Comparison of ENCODE assay signal across 21 cellular contexts in the genomic region with DNA sequence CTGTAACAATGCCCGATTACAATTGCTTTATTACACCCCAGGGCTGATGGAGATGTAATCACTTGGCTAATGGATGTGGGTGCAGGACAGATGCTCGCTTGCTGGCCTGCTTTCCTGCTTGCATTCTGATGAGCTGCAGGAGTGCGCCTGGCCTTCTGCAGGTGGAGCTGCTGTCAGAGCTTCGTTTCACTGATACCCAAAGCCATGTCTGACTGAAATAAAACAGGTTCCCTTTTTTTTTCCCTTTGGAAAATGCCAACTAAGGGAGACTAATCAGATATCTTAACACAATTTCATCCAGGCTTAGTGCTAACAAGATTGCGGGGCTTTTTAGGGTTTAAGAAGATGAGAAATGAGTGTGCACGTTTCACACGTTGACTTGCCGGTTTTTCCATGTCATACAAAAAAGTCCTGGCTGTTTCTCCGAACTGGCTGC.
DNase-seq lines count a peak whose midpoint lies in the region; ATAC-seq, FAIRE-seq and TF ChIP-seq lines count a peak whose summit lies in the region.
"Had no signal": no experiment of that assay in that cellular context is flagged by ENCODE, and none has a peak within 500 bp of the region (broad histone marks: within the 10 kb centered on the region; RNA-seq: fewer than 3 reads in every experiment).

No MANE protein-coding gene starts in this region.

- H3K36me3 ChIP-seq in endodermal cell (ENCODE audit: control insufficient read depth, insufficient read depth, low read length) (peaks cover 34% of the 10 kb centered on the region), H7 (replicated peaks; ENCODE audit: control insufficient read depth, insufficient read depth, low read length) (no peaks in the 10 kb centered on the region; the same call in 1 of the 2 replicates)

- H3K4me1 ChIP-seq in endodermal cell (ENCODE audit: control insufficient read depth, insufficient read depth, low read length), result peaks cover 25% of the 10 kb centered on the region
- H3K4me1 ChIP-seq: HAP-1, psoas muscle, upper lobe of left lung had no signal

- DNase-seq in NCI-H2171 treated with DMSO at 0.1 percent for 48 hours (lab: John Stamatoyannopoulos, UW) (peak; percentile 14), NCI-H2171 (lab: John Stamatoyannopoulos, UW) (no peak), NCI-H82 (lab: John Stamatoyannopoulos, UW) (peak; percentile 97), endodermal cell (no peak), RCC 7860 (ENCODE audit: low spot score) (no peak), OCI-M1 (lab: John Stamatoyannopoulos, UW) (no peak), H7 (no peak)
- DNase-seq: 8988T; activated CD4-positive, alpha-beta T cell treated with anti-CD3 and anti-CD28 coated beads, Interleukin-2, amount 50 U/mL, for 1 hour; activated naive CD4-positive, alpha-beta T cell treated with anti-CD3 and anti-CD28 coated beads for 36 hours; CD8-positive, alpha-beta memory T cell; kidney glomerular epithelial cell; NCI-H1092 treated with DMSO at 0.1 percent for 48 hours; NCI-H2081; NCI-H510A treated with DMSO at 0.1 percent for 48 hours; psoas muscle; upper lobe of left lung had no signal

- no peak for ATAC-seq in stimulated activated memory B cell treated with anti-CD40 and anti-IgM and Interleukin-4, amounts not matched to agents 10 μg/mL and 1 μg/mL and 100 μg/mL, for 72 hours
- ATAC-seq: psoas muscle had no signal

- H3K9me3 ChIP-seq in endodermal cell (ENCODE audit: control insufficient read depth, low read length), result peaks cover 7% of the 10 kb centered on the region
- H3K9me3 ChIP-seq: HAP-1, neutrophil, psoas muscle, upper lobe of left lung had no signal

- no peak overlapping the region for H3K27ac Mint-ChIP-seq in endodermal cell
- peak overlapping the region; percentile 61 for H3K27ac Mint-ChIP-seq in stimulated activated memory B cell treated with anti-CD40 and anti-IgM and Interleukin-4, amounts not matched to agents 10 μg/mL and 1 μg/mL and 100 μg/mL, for 72 hours
- H3K27ac Mint-ChIP-seq: activated naive CD4-positive, alpha-beta T cell treated with anti-CD3 and anti-CD28 coated beads for 36 hours had no signal

- H3K27ac ChIP-seq in endodermal cell (ENCODE audit: low read depth, low read length), result peak overlapping the region; percentile 16
- H3K27ac ChIP-seq: neutrophil, psoas muscle, skin epidermis, upper lobe of left lung had no signal

- H3K27me3 Mint-ChIP-seq in endodermal cell (ENCODE audit: insufficient read depth), result no peaks in the 10 kb centered on the region
- H3K27me3 Mint-ChIP-seq in stimulated activated memory B cell treated with anti-CD40 and anti-IgM and Interleukin-4, amounts not matched to agents 10 μg/mL and 1 μg/mL and 100 μg/mL, for 72 hours, result no peaks in the 10 kb centered on the region
- H3K27me3 Mint-ChIP-seq: CD8-positive, alpha-beta memory T cell had no signal

- no peak for TF ChIP-seq CTCF in endodermal cell (conservative IDR thresholded peaks at IDR 0.05)

- no peaks in the 10 kb centered on the region for H3K27me3 ChIP-seq in endodermal cell (ENCODE audit: control insufficient read depth, insufficient read depth, low read length, poor library complexity, severe bottlenecking)
- no peaks in the 10 kb centered on the region for H3K27me3 ChIP-seq in H7 (ENCODE audit: control insufficient read depth, insufficient read depth, low read length)
- H3K27me3 ChIP-seq: neutrophil, upper lobe of left lung had no signal

- no peak for FAIRE-seq in RCC 7860 (lab: Jason Lieb, UNC)

- H3K9ac ChIP-seq in endodermal cell (ENCODE audit: extremely low read depth, low read length, poor library complexity, severe bottlenecking), result no peak overlapping the region

- H3K4me3 ChIP-seq in endodermal cell (ENCODE audit: low read length) (peak overlapping the region; percentile 27), H7 (ENCODE audit: insufficient read depth, low read depth, low read length) (no peak overlapping the region)
- H3K4me3 ChIP-seq: HAP-1, psoas muscle, skin epidermis, upper lobe of left lung had no signal

- H3K4me3 Mint-ChIP-seq in endodermal cell, result no peak overlapping the region
- no peak overlapping the region for H3K4me3 Mint-ChIP-seq in stimulated activated memory B cell treated with anti-CD40 and anti-IgM and Interleukin-4, amounts not matched to agents 10 μg/mL and 1 μg/mL and 100 μg/mL, for 72 hours
- H3K4me3 Mint-ChIP-seq: activated naive CD4-positive, alpha-beta T cell treated with anti-CD3 and anti-CD28 coated beads for 36 hours; CD8-positive, alpha-beta memory T cell had no signal

- 87 to 88% methylated on average over 8 to 9 of the region's 9 CpGs for WGBS in endodermal cell (ENCODE audit: insufficient coverage in 1 of 2, insufficient read length in 1 of 2), 2 experiments

- H3K4me1 Mint-ChIP-seq in endodermal cell, result peaks cover 56% of the 10 kb centered on the region
- peaks cover 57% of the 10 kb centered on the region for H3K4me1 Mint-ChIP-seq in stimulated activated memory B cell treated with anti-CD40 and anti-IgM and Interleukin-4, amounts not matched to agents 10 μg/mL and 1 μg/mL and 100 μg/mL, for 72 hours
- H3K4me1 Mint-ChIP-seq: CD8-positive, alpha-beta memory T cell had no signal

- H3K36me3 Mint-ChIP-seq in endodermal cell (ENCODE audit: low read depth), result peaks cover 15% of the 10 kb centered on the region
- H3K36me3 Mint-ChIP-seq in stimulated activated memory B cell treated with anti-CD40 and anti-IgM and Interleukin-4, amounts not matched to agents 10 μg/mL and 1 μg/mL and 100 μg/mL, for 72 hours, result peaks cover 54% of the 10 kb centered on the region

- peaks cover 8% of the 10 kb centered on the region for H3K9me3 Mint-ChIP-seq in endodermal cell
- peaks cover 8% of the 10 kb centered on the region for H3K9me3 Mint-ChIP-seq in stimulated activated memory B cell treated with anti-CD40 and anti-IgM and Interleukin-4, amounts not matched to agents 10 μg/mL and 1 μg/mL and 100 μg/mL, for 72 hours

Comparison
In these comparisons a context has a peak if more than half of its experiments do, and no peak if none do; other contexts are left out.
1. DNase-seq: peak in NCI-H2171 treated with DMSO at 0.1 percent for 48 hours (single experiment) and NCI-H82 (single experiment); none in NCI-H2171 (single experiment), endodermal cell (single experiment), RCC 7860 (single experiment), OCI-M1 (single experiment) and H7 (single experiment).